In the genomic region with DNA sequence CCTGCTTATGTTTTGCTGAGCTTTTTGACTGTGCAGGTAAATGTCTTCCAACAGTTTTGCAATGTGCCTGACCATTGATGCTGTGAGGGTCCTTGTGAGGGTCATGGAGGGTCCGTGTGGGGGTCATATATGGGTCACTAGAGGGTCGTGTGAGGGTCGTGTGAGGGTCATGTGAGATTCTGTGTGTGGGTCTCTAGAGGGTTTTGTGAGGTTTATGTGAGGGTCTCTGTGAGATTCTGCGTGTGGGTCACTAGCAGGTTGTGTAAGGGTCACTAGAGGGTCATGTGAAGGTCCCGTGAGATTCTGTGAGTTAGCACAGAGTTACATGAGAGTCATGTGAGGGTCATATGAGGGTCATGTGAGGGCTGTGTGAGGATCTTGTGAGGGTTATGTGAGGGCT, we compare ENCODE assay signal across 31 cellular contexts.
"Had no signal": no experiment of that assay in that cellular context is flagged by ENCODE, and none has a peak within 500 bp of the region (broad histone marks: within the 10 kb centered on the region; RNA-seq: fewer than 3 reads in every experiment).

No MANE protein-coding gene starts in this region.

- H3K27ac ChIP-seq: neural progenitor cell, ovary, parathyroid adenoma, psoas muscle, right lobe of liver, skin epidermis, spleen, suprapubic skin, thoracic aorta, thyroid gland, tibial nerve, upper lobe of right lung, vagina had no signal

- H3K4me1 Mint-ChIP-seq: naive thymus-derived CD4-positive, alpha-beta T cell; natural killer cell; stimulated activated memory B cell treated with anti-CD40 and anti-IgM and Interleukin-4, amounts not matched to agents 10 μg/mL and 1 μg/mL and 100 μg/mL, for 72 hours; stimulated activated naive CD8-positive, alpha-beta T cell treated with anti-CD3 and anti-CD28 coated beads, Interleukin-15, amount 100 ng/mL, for 72 hours had no signal

- H3K36me3 ChIP-seq: neural progenitor cell, ovary, right lobe of liver, spleen, suprapubic skin, thoracic aorta, thyroid gland, tibial nerve, upper lobe of right lung, vagina had no signal

- DNase-seq: naive thymus-derived CD4-positive, alpha-beta T cell; natural killer cell; occipital lobe; ovary; posterior cingulate gyrus; psoas muscle; right cardiac atrium; right lobe of liver; stimulated activated CD4-positive, alpha-beta T cell treated with anti-CD3 and anti-CD28 coated beads, Interleukin-12 subunit alpha, Interleukin-12 subunit beta, amount 100 ng/mL, for 4 hours; stimulated activated CD4-positive, alpha-beta T cell treated with anti-CD3 and anti-CD28 coated beads, Interleukin-1b, Interleukin-23, amount 100 ng/mL, for 48 hours; stimulated activated CD4-positive, alpha-beta T cell treated with anti-CD3 and anti-CD28 coated beads, Interleukin-4, amount 100 ng/mL, for 1 hour; stimulated activated CD4-positive, alpha-beta T cell treated with anti-CD3 and anti-CD28 coated beads, Interleukin-4, amount 100 ng/mL, for 4 hours; stimulated activated CD8-positive, alpha-beta memory T cell treated with anti-CD3 and anti-CD28 coated beads, Interleukin-4, amount 100 ng/mL, for 48 hours; stimulated activated naive CD4-positive, alpha-beta T cell; stimulated activated naive CD8-positive, alpha-beta T cell treated with anti-CD3 and anti-CD28 coated beads, Interleukin-15, amount 100 ng/mL, for 72 hours; stimulated activated naive CD8-positive, alpha-beta T cell treated with anti-CD3 and anti-CD28 coated beads, Interleukin-15, Interleukin-2, amounts not matched to agents 100 U/mL and 50 U/mL, for 24 hours; substantia nigra; thyroid gland; upper lobe of right lung had no signal

- H3K4me3 ChIP-seq: neural progenitor cell, ovary, psoas muscle, right lobe of liver, skin epidermis, smooth muscle cell, spleen, suprapubic skin, thoracic aorta, thyroid gland, tibial nerve, upper lobe of right lung, vagina had no signal

- H3K36me3 Mint-ChIP-seq: naive thymus-derived CD4-positive, alpha-beta T cell; natural killer cell; neural progenitor cell; stimulated activated memory B cell treated with anti-CD40 and anti-IgM and Interleukin-4, amounts not matched to agents 10 μg/mL and 1 μg/mL and 100 μg/mL, for 72 hours had no signal

- H3K27ac Mint-ChIP-seq: naive thymus-derived CD4-positive, alpha-beta T cell; natural killer cell; nephron; neural progenitor cell; progenitor cell of endocrine pancreas; stimulated activated memory B cell treated with anti-CD40 and anti-IgM and Interleukin-4, amounts not matched to agents 10 μg/mL and 1 μg/mL and 100 μg/mL, for 72 hours; stimulated activated naive CD8-positive, alpha-beta T cell treated with anti-CD3 and anti-CD28 coated beads, Interleukin-15, amount 100 ng/mL, for 72 hours had no signal

- H3K9me3 Mint-ChIP-seq: natural killer cell; nephron; neural progenitor cell; stimulated activated memory B cell treated with anti-CD40 and anti-IgM and Interleukin-4, amounts not matched to agents 10 μg/mL and 1 μg/mL and 100 μg/mL, for 72 hours; stimulated activated naive CD8-positive, alpha-beta T cell treated with anti-CD3 and anti-CD28 coated beads, Interleukin-15, amount 100 ng/mL, for 72 hours had no signal

- H3K4me1 ChIP-seq: neural progenitor cell, parathyroid adenoma, psoas muscle, right lobe of liver, spleen, suprapubic skin, thyroid gland, tibial nerve, upper lobe of right lung, vagina had no signal

- ATAC-seq: naive thymus-derived CD4-positive, alpha-beta T cell; psoas muscle; right cardiac atrium; right lobe of liver; stimulated activated memory B cell treated with anti-CD40 and anti-IgM and Interleukin-4, amounts not matched to agents 10 μg/mL and 1 μg/mL and 100 μg/mL, for 72 hours; stimulated activated naive CD8-positive, alpha-beta T cell treated with anti-CD3 and anti-CD28 coated beads, Interleukin-15, amount 100 ng/mL, for 72 hours; stimulated activated naive CD8-positive, alpha-beta T cell treated with anti-CD3 and anti-CD28 coated beads, Interleukin-15, Interleukin-2, amounts not matched to agents 100 U/mL and 50 U/mL, for 24 hours; upper lobe of right lung had no signal

- H3K4me3 Mint-ChIP-seq: naive thymus-derived CD4-positive, alpha-beta T cell; natural killer cell; nephron; neural progenitor cell; stimulated activated memory B cell treated with anti-CD40 and anti-IgM and Interleukin-4, amounts not matched to agents 10 μg/mL and 1 μg/mL and 100 μg/mL, for 72 hours; stimulated activated naive CD8-positive, alpha-beta T cell treated with anti-CD3 and anti-CD28 coated beads, Interleukin-15, amount 100 ng/mL, for 72 hours had no signal

- H3K9me3 ChIP-seq: ovary, right lobe of liver, thoracic aorta, thyroid gland, upper lobe of right lung, vagina had no signal

- H3K27me3 ChIP-seq: neural progenitor cell, ovary, right lobe of liver, thyroid gland, tibial nerve, upper lobe of right lung, vagina had no signal
